Comparison of ENCODE assay signal across 20 cellular contexts in the genomic region with DNA sequence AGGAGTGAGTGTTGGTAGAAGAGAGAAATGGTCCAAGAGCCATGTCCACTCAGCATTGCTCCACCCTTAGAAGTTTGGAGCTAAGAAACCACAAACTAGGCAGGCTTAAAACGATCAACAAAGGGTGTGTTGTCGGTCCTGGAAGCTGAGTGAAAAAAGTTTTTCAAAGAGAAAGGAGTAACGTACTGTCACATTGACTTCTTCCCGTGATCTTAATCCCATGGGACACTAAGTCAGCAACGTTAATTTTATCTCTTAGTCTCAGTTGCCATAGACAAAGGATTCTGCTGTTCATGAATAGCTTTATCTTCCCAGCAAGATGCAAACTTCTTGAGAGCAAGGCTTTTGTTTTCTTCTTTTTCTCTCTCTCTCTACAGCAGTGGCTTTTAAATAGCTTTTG.
"Had no signal": no experiment of that assay in that cellular context is flagged by ENCODE, and none has a peak within 500 bp of the region (broad histone marks: within the 10 kb centered on the region; RNA-seq: fewer than 3 reads in every experiment).

No MANE protein-coding gene starts in this region.

- H3K27me3 ChIP-seq: gastrocnemius medialis, heart right ventricle, neutrophil had no signal

- FAIRE-seq: islet of Langerhans had no signal

- H3K36me3 ChIP-seq: gastrocnemius medialis, heart right ventricle, lower lobe of right lung, neutrophil had no signal

- H3K27ac ChIP-seq: gastrocnemius medialis, heart right ventricle, lower lobe of right lung, neutrophil, parathyroid adenoma, VCaP had no signal

- H3K4me1 ChIP-seq: gastrocnemius medialis, heart right ventricle, lower lobe of right lung, parathyroid adenoma had no signal

- H3K4me3 ChIP-seq: gastrocnemius medialis, heart right ventricle, lower lobe of right lung had no signal

- DNase-seq: activated CD4-positive, alpha-beta T cell treated with anti-CD3 and anti-CD28 coated beads for 1 hour; activated CD4-positive, alpha-beta T cell treated with anti-CD3 and anti-CD28 coated beads, Interleukin-2, amount 50 U/mL, for 4 hours; activated naive CD4-positive, alpha-beta T cell treated with Interleukin-2 at 50 U/mL for 16 hours; activated T-cell treated with anti-CD3 and anti-CD28 coated beads for 4 hours; aorta; effector memory CD8-positive, alpha-beta T cell; gastrocnemius medialis; heart right ventricle; left colon; lower lobe of right lung; naive B cell; retina; stimulated activated CD4-positive, alpha-beta T cell treated with anti-CD3 and anti-CD28 coated beads, Interleukin-2, amount 100 ng/mL, for 48 hours; stimulated activated naive B cell treated with anti-CD40 and anti-IgM and Interleukin-4, amounts not matched to agents 10 μg/mL and 1 μg/mL and 100 μg/mL, for 72 hours; T1000; trophoblast cell had no signal

- H3K9me3 ChIP-seq: gastrocnemius medialis, lower lobe of right lung, neutrophil had no signal
